ENCODE assay signal across 7 cellular contexts in the genomic region with DNA sequence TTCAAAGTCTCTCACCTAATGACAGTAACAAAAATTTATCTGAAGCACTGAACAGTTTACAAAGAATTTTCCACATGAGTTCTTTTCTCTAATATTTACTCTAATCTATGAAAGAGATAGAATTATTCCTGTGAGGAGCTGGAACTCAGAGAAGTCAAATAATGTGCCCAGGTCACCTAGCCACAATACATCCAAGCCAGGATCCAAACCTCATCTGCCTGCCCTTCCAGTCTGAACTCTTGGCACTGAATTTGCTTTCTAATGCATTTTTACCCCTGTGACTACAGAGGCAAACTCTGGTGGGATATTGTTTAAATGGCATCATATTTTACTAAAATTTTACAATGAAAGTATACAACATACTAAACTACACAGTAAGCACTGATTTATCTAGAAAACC.
"Had no signal": no experiment of that assay in that cellular context is flagged by ENCODE, and none has a peak within 500 bp of the region (broad histone marks: within the 10 kb centered on the region; RNA-seq: fewer than 3 reads in every experiment).

No MANE protein-coding gene starts in this region.

- H3K4me1 Mint-ChIP-seq: IgD-negative memory B cell had no signal

- DNase-seq: IMR-90, KBM-7, KG1 had no signal

- H3K27ac Mint-ChIP-seq: IgD-negative memory B cell had no signal

- ATAC-seq: K562 had no signal

- H3K27ac ChIP-seq: HL-60 had no signal

- FAIRE-seq: HTR-8/SVneo, K562 had no signal

- H3K36me3 Mint-ChIP-seq: IgD-negative memory B cell had no signal

- H3K9me3 Mint-ChIP-seq: IgD-negative memory B cell had no signal

- H3K4me3 Mint-ChIP-seq: IgD-negative memory B cell had no signal

- H3K4me3 ChIP-seq: K562 had no signal
